ENCODE assay signal across 22 cellular contexts in the genomic region with DNA sequence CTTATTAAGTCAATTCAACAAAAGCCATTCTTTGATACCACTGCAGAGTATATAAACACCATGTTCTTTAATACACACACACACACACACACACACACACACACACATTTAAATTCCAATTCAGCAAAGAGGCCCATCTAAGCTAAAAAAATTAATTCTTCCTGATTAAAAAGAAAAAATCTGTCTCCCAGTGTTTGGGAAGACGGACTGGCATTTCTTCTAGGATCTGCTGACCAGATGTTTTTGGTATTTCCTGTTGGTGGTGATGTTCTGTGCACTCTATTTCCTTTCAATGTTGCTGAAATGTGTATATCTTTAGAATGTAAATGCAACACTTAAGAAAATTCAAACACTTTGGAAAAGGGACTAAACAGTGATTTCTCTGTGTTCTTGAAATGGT.
"Had no signal": no experiment of that assay in that cellular context is flagged by ENCODE, and none has a peak within 500 bp of the region (broad histone marks: within the 10 kb centered on the region; RNA-seq: fewer than 3 reads in every experiment).

No MANE protein-coding gene starts in this region.

- H3K79me2 ChIP-seq: parathyroid adenoma had no signal

- H3K9me3 ChIP-seq: adrenal gland, ascending aorta, breast epithelium, colonic mucosa, esophagus squamous epithelium, gastroesophageal sphincter, heart left ventricle, mucosa of descending colon, tibial artery had no signal

- H3K9ac ChIP-seq: parathyroid adenoma had no signal

- H3K9me3 Mint-ChIP-seq: activated naive CD4-positive, alpha-beta T cell treated with anti-CD3 and anti-CD28 coated beads, Interleukin-2, amount 50 U/mL, for 72 hours; activated T-helper 17 cell treated with anti-CD3 and anti-CD28 coated beads, Interleukin-2, amount 50 U/mL, for 72 hours; memory B cell; stimulated activated naive CD8-positive, alpha-beta T cell treated with anti-CD3 and anti-CD28 coated beads, Interleukin-15, Interleukin-2, amounts not matched to agents 100 ng/mL and 50 ng/mL, for 24 hours; WTC11 had no signal

- H3K4me3 ChIP-seq: adrenal gland, ascending aorta, breast epithelium, colonic mucosa, esophagus squamous epithelium, gastroesophageal sphincter, heart left ventricle, mucosa of descending colon, tibial artery had no signal

- H3K4me1 Mint-ChIP-seq: activated T-helper 17 cell treated with anti-CD3 and anti-CD28 coated beads, Interleukin-2, amount 50 U/mL, for 72 hours; memory B cell; nephron progenitor cell had no signal

- H3K4me1 ChIP-seq: adrenal gland, ascending aorta, breast epithelium, colonic mucosa, esophagus squamous epithelium, gastroesophageal sphincter, heart left ventricle, parathyroid adenoma, tibial artery had no signal

- H3K36me3 Mint-ChIP-seq: activated naive CD4-positive, alpha-beta T cell treated with anti-CD3 and anti-CD28 coated beads, Interleukin-2, amount 50 U/mL, for 72 hours; memory B cell; WTC11 had no signal

- H3K27me3 ChIP-seq: adrenal gland, ascending aorta, colonic mucosa, esophagus squamous epithelium, gastroesophageal sphincter, heart left ventricle, tibial artery had no signal

- H3K36me3 ChIP-seq: adrenal gland, ascending aorta, breast epithelium, colonic mucosa, esophagus squamous epithelium, gastroesophageal sphincter, heart left ventricle, tibial artery had no signal

- H3K4me3 Mint-ChIP-seq: activated T-helper 17 cell treated with anti-CD3 and anti-CD28 coated beads, Interleukin-2, amount 50 U/mL, for 72 hours; memory B cell; nephron progenitor cell; stimulated activated naive CD8-positive, alpha-beta T cell treated with anti-CD3 and anti-CD28 coated beads, Interleukin-15, Interleukin-2, amounts not matched to agents 100 ng/mL and 50 ng/mL, for 24 hours; WTC11 had no signal

- H3K27ac Mint-ChIP-seq: activated naive CD4-positive, alpha-beta T cell treated with anti-CD3 and anti-CD28 coated beads, Interleukin-2, amount 50 U/mL, for 72 hours; activated T-helper 17 cell treated with anti-CD3 and anti-CD28 coated beads, Interleukin-2, amount 50 U/mL, for 72 hours; memory B cell; nephron progenitor cell; stimulated activated naive CD8-positive, alpha-beta T cell treated with anti-CD3 and anti-CD28 coated beads, Interleukin-15, Interleukin-2, amounts not matched to agents 100 ng/mL and 50 ng/mL, for 24 hours; WTC11 had no signal

- DNase-seq: activated T-cell treated with anti-CD3 and anti-CD28 coated beads, Interleukin-2, amount 50 U/mL, for 1 hour; adrenal gland; colonic mucosa; esophagus squamous epithelium; heart left ventricle; islet precursor cell; left cardiac atrium; mucosa of descending colon; nephron progenitor cell; right cardiac atrium; stimulated activated CD4-positive, alpha-beta T cell treated with anti-CD3 and anti-CD28 coated beads, Interleukin-12 subunit alpha, Interleukin-12 subunit beta, amount 100 ng/mL, for 4 hours; T-helper 9 cell; tibial artery had no signal

- H3K27ac ChIP-seq: adrenal gland, ascending aorta, breast epithelium, colonic mucosa, esophagus squamous epithelium, gastroesophageal sphincter, heart left ventricle, parathyroid adenoma, tibial artery had no signal

- H3K27me3 Mint-ChIP-seq: stimulated activated naive CD8-positive, alpha-beta T cell treated with anti-CD3 and anti-CD28 coated beads, Interleukin-15, Interleukin-2, amounts not matched to agents 100 ng/mL and 50 ng/mL, for 24 hours had no signal

- ATAC-seq: activated naive CD4-positive, alpha-beta T cell treated with anti-CD3 and anti-CD28 coated beads, Interleukin-2, amount 50 U/mL, for 72 hours; activated T-helper 17 cell treated with anti-CD3 and anti-CD28 coated beads, Interleukin-2, amount 50 U/mL, for 72 hours; gastroesophageal sphincter; heart left ventricle; left cardiac atrium; mucosa of descending colon; right cardiac atrium; WTC11 had no signal

- H2AFZ ChIP-seq: parathyroid adenoma had no signal
